Comparison of ENCODE assay signal across 1 cellular context in the genomic region with DNA sequence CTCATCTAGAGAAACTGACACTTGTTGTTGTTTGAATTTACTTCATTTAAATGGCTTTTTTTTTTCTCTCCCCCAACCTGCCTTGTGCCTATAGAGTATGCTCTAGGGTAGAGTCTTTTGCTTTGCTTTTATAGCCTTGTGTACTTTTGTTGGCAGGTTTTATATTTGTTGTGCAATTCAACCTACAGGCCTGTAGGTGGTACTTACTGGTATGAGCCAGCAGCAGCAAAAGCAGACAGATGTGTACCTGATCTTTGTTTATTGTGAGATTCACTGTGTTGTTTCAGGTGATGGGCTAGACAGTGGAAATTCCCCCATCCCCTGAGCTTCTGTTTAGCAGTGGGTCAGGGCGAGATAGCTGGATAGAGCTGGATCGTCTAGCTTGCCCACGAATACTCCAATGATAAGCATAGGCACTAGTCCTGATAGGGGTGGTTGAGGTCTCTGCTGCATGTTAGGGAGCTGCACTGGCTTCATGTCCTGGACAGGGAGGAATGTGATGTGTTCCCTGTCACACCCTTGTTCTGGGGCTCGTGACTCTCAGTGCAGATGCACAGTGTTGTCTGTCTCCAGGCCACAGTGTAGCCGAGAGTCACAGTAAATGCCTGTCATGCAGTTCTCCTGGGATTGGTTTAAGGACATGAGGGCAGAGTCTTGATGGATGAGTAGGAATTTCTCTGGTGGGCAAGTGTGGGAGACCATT.
TF ChIP-seq lines count a peak whose summit lies in the region.

No MANE protein-coding gene starts in this region.

TF ChIP-seq in SK-N-SH, 30 proteins besides CTCF, POLR2A, EP300 and RAD21:
- TF ChIP-seq, protein P1, sequence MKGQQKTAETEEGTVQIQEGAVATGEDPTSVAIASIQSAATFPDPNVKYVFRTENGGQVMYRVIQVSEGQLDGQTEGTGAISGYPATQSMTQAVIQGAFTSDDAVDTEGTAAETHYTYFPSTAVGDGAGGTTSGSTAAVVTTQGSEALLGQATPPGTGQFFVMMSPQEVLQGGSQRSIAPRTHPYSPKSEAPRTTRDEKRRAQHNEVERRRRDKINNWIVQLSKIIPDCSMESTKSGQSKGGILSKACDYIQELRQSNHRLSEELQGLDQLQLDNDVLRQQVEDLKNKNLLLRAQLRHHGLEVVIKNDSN (IDR thresholded peaks at IDR 0.05; ENCODE audit: borderline replicate concordance, low read depth) = no peak
- TF ChIP-seq, protein P2, sequence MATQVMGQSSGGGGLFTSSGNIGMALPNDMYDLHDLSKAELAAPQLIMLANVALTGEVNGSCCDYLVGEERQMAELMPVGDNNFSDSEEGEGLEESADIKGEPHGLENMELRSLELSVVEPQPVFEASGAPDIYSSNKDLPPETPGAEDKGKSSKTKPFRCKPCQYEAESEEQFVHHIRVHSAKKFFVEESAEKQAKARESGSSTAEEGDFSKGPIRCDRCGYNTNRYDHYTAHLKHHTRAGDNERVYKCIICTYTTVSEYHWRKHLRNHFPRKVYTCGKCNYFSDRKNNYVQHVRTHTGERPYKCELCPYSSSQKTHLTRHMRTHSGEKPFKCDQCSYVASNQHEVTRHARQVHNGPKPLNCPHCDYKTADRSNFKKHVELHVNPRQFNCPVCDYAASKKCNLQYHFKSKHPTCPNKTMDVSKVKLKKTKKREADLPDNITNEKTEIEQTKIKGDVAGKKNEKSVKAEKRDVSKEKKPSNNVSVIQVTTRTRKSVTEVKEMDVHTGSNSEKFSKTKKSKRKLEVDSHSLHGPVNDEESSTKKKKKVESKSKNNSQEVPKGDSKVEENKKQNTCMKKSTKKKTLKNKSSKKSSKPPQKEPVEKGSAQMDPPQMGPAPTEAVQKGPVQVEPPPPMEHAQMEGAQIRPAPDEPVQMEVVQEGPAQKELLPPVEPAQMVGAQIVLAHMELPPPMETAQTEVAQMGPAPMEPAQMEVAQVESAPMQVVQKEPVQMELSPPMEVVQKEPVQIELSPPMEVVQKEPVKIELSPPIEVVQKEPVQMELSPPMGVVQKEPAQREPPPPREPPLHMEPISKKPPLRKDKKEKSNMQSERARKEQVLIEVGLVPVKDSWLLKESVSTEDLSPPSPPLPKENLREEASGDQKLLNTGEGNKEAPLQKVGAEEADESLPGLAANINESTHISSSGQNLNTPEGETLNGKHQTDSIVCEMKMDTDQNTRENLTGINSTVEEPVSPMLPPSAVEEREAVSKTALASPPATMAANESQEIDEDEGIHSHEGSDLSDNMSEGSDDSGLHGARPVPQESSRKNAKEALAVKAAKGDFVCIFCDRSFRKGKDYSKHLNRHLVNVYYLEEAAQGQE (IDR thresholded peaks at IDR 0.05; ENCODE audit: low read depth, low read length) = no peak
